ENCODE assay signal across 19 cellular contexts in the genomic region with DNA sequence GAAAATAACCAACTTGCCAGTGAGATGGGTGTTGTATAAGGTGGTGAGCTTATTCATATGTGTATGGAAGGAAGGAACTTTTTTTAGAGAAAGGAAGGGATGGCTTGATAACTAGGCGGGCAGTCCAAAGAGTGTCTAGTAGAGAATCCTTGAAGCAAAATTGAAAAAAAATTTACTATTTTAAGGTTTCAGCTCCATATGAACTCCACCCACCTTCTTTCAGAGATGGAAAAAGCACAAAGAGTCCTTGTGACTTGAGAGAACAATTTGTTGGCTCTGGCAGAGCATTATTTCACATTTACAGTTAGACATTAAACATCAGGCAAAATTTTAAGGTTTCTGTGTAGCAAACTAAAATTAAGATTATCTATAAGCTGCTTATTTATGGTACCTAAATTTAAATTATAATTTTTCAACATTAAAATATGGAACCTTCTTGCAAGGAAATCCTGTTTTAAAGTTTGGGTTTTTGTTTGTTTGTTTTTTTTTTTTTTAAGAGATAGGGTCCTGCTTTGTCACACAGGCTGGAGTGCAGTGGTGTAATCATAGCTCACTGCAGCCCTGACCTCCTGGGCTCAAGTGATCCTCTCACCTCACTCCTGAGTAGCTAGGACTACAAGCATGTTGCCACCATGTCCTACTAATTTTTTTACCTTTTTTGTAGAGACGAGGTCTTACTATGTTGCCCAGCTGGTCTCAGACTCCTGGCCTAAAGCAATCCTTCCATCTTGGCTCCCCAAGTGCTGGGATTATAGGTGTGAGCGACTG. TPM values are rescaled to one million over a fixed set of nuclear protein-coding genes. Genes with fewer than 3 reads are reported as not detected.
A peak's percentile ranks its signal among the peaks of the same experiment; 100 is the strongest.
DNase-seq lines count a peak whose midpoint lies in the region; ATAC-seq, FAIRE-seq and TF ChIP-seq lines count a peak whose summit lies in the region.
"Had no signal": no experiment of that assay in that cellular context is flagged by ENCODE, and none has a peak within 500 bp of the region (broad histone marks: within the 10 kb centered on the region; RNA-seq: fewer than 3 reads in every experiment).

No MANE protein-coding gene starts in this region.

- no peak overlapping the region for H3K4me3 Mint-ChIP-seq in CD14-positive monocyte
- H3K4me3 Mint-ChIP-seq in Calu3 (ENCODE audit: low read depth, unreplicated experiment): no peak overlapping the region
- H3K4me3 Mint-ChIP-seq: naive thymus-derived CD4-positive, alpha-beta T cell had no signal

- H3K4me3 ChIP-seq in GM12878: no peak overlapping the region
- no peak overlapping the region for H3K4me3 ChIP-seq in right cardiac atrium (ENCODE audit: low read length)
- no peak overlapping the region for H3K4me3 ChIP-seq in trophoblast cell (ENCODE audit: low read depth, low read length)
- no peak overlapping the region for H3K4me3 ChIP-seq in aorta (ENCODE audit: low read length in 2 of 2)
- H3K4me3 ChIP-seq in kidney (ENCODE audit: low read length in 2 of 2): no peak overlapping the region
- H3K4me3 ChIP-seq: prostate gland had no signal

- in situ Hi-C loops in GM12878 (cut with MboI): no loop called here

- H3K4me1 Mint-ChIP-seq in CD14-positive monocyte: peaks cover 41% of the 10 kb centered on the region
- H3K4me1 Mint-ChIP-seq in Calu3 (ENCODE audit: low read depth, unreplicated experiment): peaks cover 37% of the 10 kb centered on the region

- TF ChIP-seq RAD21 in GM12878 (IDR thresholded peaks at IDR 0.05; ENCODE audit: insufficient read depth, low read depth, low read length): no peak

- H3K9me3 ChIP-seq in GM12878 (replicated peaks; ENCODE audit: control insufficient read depth, insufficient read depth, low read length): peaks cover 3% of the 10 kb centered on the region; the same call in 2 of the 3 replicates
- H3K9me3 ChIP-seq in right cardiac atrium (ENCODE audit: control insufficient read depth, low read length): no peaks in the 10 kb centered on the region
- no peaks in the 10 kb centered on the region for H3K9me3 ChIP-seq in trophoblast cell (ENCODE audit: insufficient read depth, low read depth, low read length)
- no peaks in the 10 kb centered on the region for H3K9me3 ChIP-seq in aorta (ENCODE audit: control insufficient read depth, low read length)
- H3K9me3 ChIP-seq in kidney (ENCODE audit: control insufficient read depth in 1 of 2, low read length in 2 of 2): no peaks in the 10 kb centered on the region
- H3K9me3 ChIP-seq: prostate gland had no signal

- H3K27ac ChIP-seq in GM12878 (ENCODE audit: control insufficient read depth, insufficient read depth): no peak overlapping the region
- H3K27ac ChIP-seq in right cardiac atrium (ENCODE audit: low read length): peak overlapping the region; percentile 64
- H3K27ac ChIP-seq in trophoblast cell (ENCODE audit: low read depth, low read length): no peak overlapping the region
- H3K27ac ChIP-seq in aorta (ENCODE audit: low read depth in 1 of 2, low read length in 2 of 2): no peak overlapping the region
- no peak overlapping the region for H3K27ac ChIP-seq in kidney (ENCODE audit: low read depth in 2 of 2, low read length in 2 of 2)
- H3K27ac ChIP-seq: prostate gland had no signal

- CTCF ChIA-PET in GM12878 (lab: Yijun Ruan, JAX): interaction anchor here (0.6 to 3.0 kb wide), 5 partner anchors 9 to 137 kb away, joined by 3 to 13 read pairs (median 3); no protein-coding TSS in a partner anchor
- CTCF ChIA-PET in Calu3 (lab: Charles Lee): interaction anchor here (0.6 to 0.7 kb wide), 2 partner anchors 133 to 143 kb away, joined by 3 to 5 read pairs; a partner anchor contains a TSS

- no peak overlapping the region for H3K14ac ChIP-seq in trophoblast cell (ENCODE audit: low read length)

- H2BK12ac ChIP-seq in trophoblast cell (ENCODE audit: low read length): no peak overlapping the region

- H2AFZ ChIP-seq in GM12878 (ENCODE audit: control insufficient read depth, low read depth, low read length) (no peak overlapping the region), trophoblast cell (ENCODE audit: insufficient read depth, low read length, poor library complexity) (no peak overlapping the region)

- H3K27me3 ChIP-seq in GM12878 (replicated peaks in 1 of 2; ENCODE audit: control insufficient read depth in 2 of 2, insufficient read depth in 2 of 2, low read length in 1 of 2) (no peaks in the 10 kb centered on the region), right cardiac atrium (ENCODE audit: control insufficient read depth, insufficient read depth) (no peaks in the 10 kb centered on the region), trophoblast cell (ENCODE audit: insufficient read depth, low read length) (no peaks in the 10 kb centered on the region), aorta (ENCODE audit: control insufficient read depth in 1 of 2, insufficient read depth in 2 of 2, low read length in 1 of 2) (no peaks in the 10 kb centered on the region)

- H3K4me1 ChIP-seq in GM12878 (ENCODE audit: control insufficient read depth, insufficient read depth, low read length): peaks cover 5% of the 10 kb centered on the region; the same call in 1 of the 2 replicates
- H3K4me1 ChIP-seq in right cardiac atrium (ENCODE audit: control insufficient read depth, insufficient read depth, low read length): peaks cover 5% of the 10 kb centered on the region
- H3K4me1 ChIP-seq in trophoblast cell (ENCODE audit: control insufficient read depth in 1 of 2, insufficient read depth in 2 of 2, low read length in 2 of 2): no peaks in the 10 kb centered on the region
- peaks cover 4 to 10% of the 10 kb centered on the region in 2 donors for H3K4me1 ChIP-seq in aorta (ENCODE audit: control insufficient read depth in 1 of 2, insufficient read depth in 2 of 2, low read length in 2 of 2)
- peaks cover 0 to 4% of the 10 kb centered on the region in 2 donors for H3K4me1 ChIP-seq in kidney (ENCODE audit: control insufficient read depth in 1 of 2, insufficient read depth in 1 of 2, low read depth in 1 of 2, low read length in 2 of 2)
- H3K4me1 ChIP-seq: prostate gland had no signal

- H3K18ac ChIP-seq in trophoblast cell (ENCODE audit: low read length): no peak overlapping the region

- peaks cover 0 to 9% (median 0%) of the 10 kb centered on the region in 7 donors for H3K9me3 Mint-ChIP-seq in CD14-positive monocyte
- no peaks in the 10 kb centered on the region for H3K9me3 Mint-ChIP-seq in Calu3 (ENCODE audit: low read depth, unreplicated experiment)

- TF ChIP-seq EP300 in GM12878 (IDR thresholded peaks at IDR 0.05; ENCODE audit: borderline replicate concordance in 1 of 2, control insufficient read depth in 1 of 2, low read depth in 2 of 2, low read length in 2 of 2): no peak

- 98% methylated on average over 3 of the region's 3 CpGs for WGBS in GM12878 (ENCODE audit: insufficient coverage, insufficient replicate concordance, low lambda C conversion rate, missing lambda C conversion rate)
- WGBS in right cardiac atrium: 60% methylated on average over 3 of the region's 3 CpGs
- no CpG with 5 or more reads among the region's 3 CpGs for WGBS in trophoblast cell (ENCODE audit: extremely low coverage, insufficient coverage, insufficient read length)
- WGBS in aorta, 2 donors: 64 to 72% methylated on average over 3 of the region's 3 CpGs

- no peak for DNase-seq in CD14-positive monocyte (ENCODE audit: low spot score)
- no peak for DNase-seq in GM12878 (ENCODE audit: low read depth, low spot score)
- DNase-seq in right cardiac atrium: no peak
- DNase-seq in trophoblast cell: no peak
- DNase-seq in aorta: no peak
- DNase-seq in kidney: no peak
- no peak for DNase-seq in Calu3
- DNase-seq: ACHN; activated CD4-positive, alpha-beta T cell treated with anti-CD3 and anti-CD28 coated beads for 4 hours; activated effector memory CD4-positive, alpha-beta T cell treated with anti-CD3 and anti-CD28 coated beads, Interleukin-2, amount 50 U/mL, for 16 hours; amygdala; DMS79 treated with DMSO at 0.1 percent for 48 hours; foreskin fibroblast; naive thymus-derived CD4-positive, alpha-beta T cell; NCI-H1436 treated with DMSO at 0.1 percent for 48 hours; RPMI8226; stimulated activated naive CD4-positive, alpha-beta T cell had no signal

- H2BK120ac ChIP-seq in trophoblast cell (ENCODE audit: insufficient read depth, low read length, poor library complexity): no peak overlapping the region

- peaks cover 2% of the 10 kb centered on the region for H3K79me1 ChIP-seq in trophoblast cell (ENCODE audit: low read length)

- no peaks in the 10 kb centered on the region; a peak in 1 of 4 replicates for H3K36me3 ChIP-seq in GM12878 (ENCODE audit: control insufficient read depth in 2 of 2, insufficient read depth in 2 of 2, low read length in 1 of 2)
- H3K36me3 ChIP-seq in trophoblast cell (ENCODE audit: control insufficient read depth in 1 of 2, insufficient read depth in 2 of 2, low read length in 2 of 2): no peaks in the 10 kb centered on the region
- no peaks in the 10 kb centered on the region for H3K36me3 ChIP-seq in aorta (ENCODE audit: control insufficient read depth in 1 of 2, insufficient read depth in 2 of 2, low read length in 1 of 2)
- no peaks in the 10 kb centered on the region for H3K36me3 ChIP-seq in kidney (ENCODE audit: control insufficient read depth in 1 of 2, insufficient read depth in 2 of 2, low read length in 2 of 2)
- H3K36me3 ChIP-seq: prostate gland had no signal

- H3K27ac Mint-ChIP-seq in CD14-positive monocyte (peak overlapping the region in 6 of 7 donors; percentile 53 to 89 (median 70)), Calu3 (ENCODE audit: unreplicated experiment) (no peak overlapping the region)

- no peak overlapping the region for H4K91ac ChIP-seq in trophoblast cell (ENCODE audit: low read depth, low read length)

- TF ChIP-seq CTCF in CD14-positive monocyte (IDR thresholded peaks at IDR 0.05) (no peak), GM12878 (IDR thresholded peaks at IDR 0.05 in 2 of 3, conservative IDR thresholded peaks at IDR 0.05 in 1 of 3; ENCODE audit: control insufficient read depth in 2 of 3, extremely low read depth in 1 of 3, insufficient read depth in 1 of 3, low read depth in 3 of 3, low read length in 3 of 3) (no peak), kidney (IDR thresholded peaks at IDR 0.05; ENCODE audit: borderline replicate concordance, extremely low read depth, insufficient read depth) (no peak), Calu3 (IDR thresholded peaks at IDR 0.05; ENCODE audit: unreplicated experiment) (no peak)

- no peak overlapping the region for H2AK5ac ChIP-seq in trophoblast cell (ENCODE audit: low read length)

- no TSS peak for BruUV-seq in GM12878 (replicated peaks; lab: Mats Ljungman, UMichigan)
- BruUV-seq in Calu3 (replicated peaks; lab: Mats Ljungman, UMichigan): no TSS peak

- no peak for FAIRE-seq in GM12878 (lab: Jason Lieb, UNC)
- no peak for FAIRE-seq in kidney (lab: Jason Lieb, UNC)

- H3K4me2 ChIP-seq in GM12878 (ENCODE audit: control insufficient read depth, insufficient read depth) (no peak overlapping the region), trophoblast cell (ENCODE audit: low read length) (no peak overlapping the region)

- intact Hi-C loops in CD14-positive monocyte (cut with micrococcal nuclease) (no loop called here), GM12878 (cut with micrococcal nuclease; ENCODE audit: unreplicated experiment) (no loop called here), right cardiac atrium (cut with DNase I) (no loop called here), aorta (cut with DNase I) (no loop called here), kidney (cut with DNase I) (no loop called here), Calu3 (cut with micrococcal nuclease; ENCODE audit: unreplicated experiment) (no loop called here)

- RAD21 ChIA-PET in GM12878 (lab: Charles Lee; ENCODE audit: unreplicated experiment): interaction anchor here (0.6 to 2.1 kb wide), 6 partner anchors 8 to 158 kb away, joined by 3 to 14 read pairs (median 4); a partner anchor contains a TSS

- no peaks in the 10 kb centered on the region for H4K20me1 ChIP-seq in GM12878 (ENCODE audit: control insufficient read depth, insufficient read depth)

- no peak for TF ChIP-seq POLR2A in GM12878 (IDR thresholded peaks at IDR 0.05; ENCODE audit: low read depth, low read length)

- SMC1A ChIA-PET in GM12878 (lab: Charles Lee; ENCODE audit: uncharacterized antibody, unreplicated experiment): interaction anchor here (0.6 to 5.5 kb wide), 9 partner anchors 9 to 130 kb away, joined by 3 to 43 read pairs (median 10); no protein-coding TSS in a partner anchor

- H4K8ac ChIP-seq in trophoblast cell (ENCODE audit: low read depth, low read length): no peak overlapping the region

- H3K23ac ChIP-seq in trophoblast cell (ENCODE audit: low read length): no peak overlapping the region

- no peak overlapping the region for H4K12ac ChIP-seq in trophoblast cell (ENCODE audit: low read depth, low read length)

- POLR2A ChIA-PET in GM12878 (lab: Charles Lee): interaction anchor here (0.7 to 9.9 kb wide), 9 partner anchors 8 to 195 kb away, joined by 3 to 57 read pairs (median 5); no protein-coding TSS in a partner anchor

- peak; percentile 16; the same call in 1 of the 3 replicates for ATAC-seq in GM12878
- ATAC-seq in right cardiac atrium: peak; percentile 63 to 78
- ATAC-seq in GM18511 (IDR thresholded peaks at IDR 0.05; ENCODE audit: unreplicated experiment): no peak
- ATAC-seq in aorta (ENCODE audit: low FRiP score): no peak

- H3K36me3 Mint-ChIP-seq in CD14-positive monocyte (peaks cover 15 to 25% of the 10 kb centered on the region in 2 donors), Calu3 (ENCODE audit: insufficient read depth, unreplicated experiment) (peaks cover 5% of the 10 kb centered on the region)

- peak overlapping the region; percentile 83 for H3K4ac ChIP-seq in trophoblast cell (ENCODE audit: low read depth, low read length)

- no peaks in the 10 kb centered on the region for H3K27me3 Mint-ChIP-seq in CD14-positive monocyte (ENCODE audit: low read depth in 3 of 3)
- H3K27me3 Mint-ChIP-seq in Calu3 (ENCODE audit: unreplicated experiment): no peaks in the 10 kb centered on the region
- H3K27me3 Mint-ChIP-seq: naive thymus-derived CD4-positive, alpha-beta T cell had no signal

- H2BK5ac ChIP-seq in trophoblast cell (ENCODE audit: low read depth, low read length, poor library complexity): no peak overlapping the region

- H3K79me2 ChIP-seq in GM12878 (ENCODE audit: control insufficient read depth, insufficient read depth, low read length): peaks cover 28% of the 10 kb centered on the region
- peaks cover 11% of the 10 kb centered on the region for H3K79me2 ChIP-seq in trophoblast cell (ENCODE audit: control insufficient read depth, insufficient read depth, low read length, poor library complexity)

- H3K9ac ChIP-seq in GM12878 (ENCODE audit: control insufficient read depth, insufficient read depth, low read length): no peak overlapping the region
- H3K9ac ChIP-seq in trophoblast cell (ENCODE audit: low read length): no peak overlapping the region
- no peak overlapping the region for H3K9ac ChIP-seq in kidney (ENCODE audit: low read length in 2 of 2)

RNA-seq across cellular contexts. Expression of a gene that starts 12.2 kb away (rescaled TPM):
- polyA plus RNA-seq in CD14-positive monocyte: 10 to 100 TPM in 1 of 2 donors, 1 to 10 TPM in 1; 6.6 to 11.8 TPM
- 151 and 156 TPM in 2 replicates for total RNA-seq in GM12878 (2013; cell fraction: nucleolus; rRNA removed)
- total RNA-seq in GM12878 (2014; rRNA removed): 17.8 and 22.4 TPM in 2 replicates
- 23.7 and 26.3 TPM in 2 replicates for total RNA-seq in GM12878 (2014; rRNA removed; fragmentation: Illumina TruSeq; extraction: Trizol)
- total RNA-seq in GM12878 (2021): 35.1 and 35.8 TPM in 2 replicates
- polyA plus RNA-seq in GM12878 (2011; ENCODE audit: low read depth): 7.7 TPM
- 43.1 and 45.7 TPM in 2 replicates for polyA plus RNA-seq in GM12878 (2011; rRNA removed)
- 21.4 and 23.6 TPM in 2 replicates for polyA plus RNA-seq in GM12878 (2011; cell fraction: cytosol; rRNA removed)
- 26.6 and 28.1 TPM in 2 replicates for polyA plus RNA-seq in GM12878 (2011; cell fraction: nucleus; rRNA removed)
- 16.9 and 17.5 TPM in 2 replicates for polyA plus RNA-seq in GM12878 (2012)
- polyA plus RNA-seq in GM12878 (2014; fragmentation: Illumina TruSeq; extraction: Trizol): 52.9 and 63.3 TPM in 2 replicates
- polyA plus RNA-seq in GM12878 (2014; fragmentation: Nextera tagmentation; extraction: Ambion mirVana): 10 to 100 TPM; 12.3 to 12.6 TPM
- 16.6 and 16.9 TPM in 2 replicates for polyA plus RNA-seq in GM12878 (2014; rRNA removed)
- 1 to 10 TPM; 6.6 to 7.1 TPM for polyA plus RNA-seq in GM12878 (2016; fragmentation: Nextera tagmentation; extraction: Ambion mirVana)
- polyA minus RNA-seq in GM12878 (2011; rRNA and poly(A)+ RNA removed): 43.7 and 78.6 TPM in 2 replicates
- polyA minus RNA-seq in GM12878 (2011; cell fraction: cytosol; rRNA and poly(A)+ RNA removed): 17.2 and 25.6 TPM in 2 replicates
- 26.6 and 45.6 TPM in 2 replicates for polyA minus RNA-seq in GM12878 (2011; cell fraction: nucleus; rRNA and poly(A)+ RNA removed)
- 10 to 100 TPM; 39.2 to 55.5 (median 50.0) TPM for total RNA-seq in right cardiac atrium
- polyA plus RNA-seq in right cardiac atrium: 32.5 TPM
- polyA plus RNA-seq in trophoblast cell (2013): 105 and 109 TPM in 2 replicates
- 100 to 1,000 TPM in 1 of 2 donors, 10 to 100 TPM in 1; 96.5 to 128 TPM for total RNA-seq in aorta
- polyA plus RNA-seq in aorta: 10 to 100 TPM; 54.0 to 60.5 TPM
- total RNA-seq in kidney: 83.1 TPM
- polyA plus RNA-seq in kidney (ENCODE audit: insufficient read depth, low read depth, low replicate concordance): 19.2 TPM
- total RNA-seq in Calu3 (2022): 61.2 and 65.9 TPM in 2 replicates

Comparison
In these comparisons a context has a peak if more than half of its experiments do, and no peak if none do; other contexts are left out.
1. ATAC-seq: peak in GM12878 (single experiment) and right cardiac atrium (2 of 2); none in GM18511 (single experiment) and aorta (single experiment).